8 cellular contexts compared by ENCODE assay signal in the genomic region with DNA sequence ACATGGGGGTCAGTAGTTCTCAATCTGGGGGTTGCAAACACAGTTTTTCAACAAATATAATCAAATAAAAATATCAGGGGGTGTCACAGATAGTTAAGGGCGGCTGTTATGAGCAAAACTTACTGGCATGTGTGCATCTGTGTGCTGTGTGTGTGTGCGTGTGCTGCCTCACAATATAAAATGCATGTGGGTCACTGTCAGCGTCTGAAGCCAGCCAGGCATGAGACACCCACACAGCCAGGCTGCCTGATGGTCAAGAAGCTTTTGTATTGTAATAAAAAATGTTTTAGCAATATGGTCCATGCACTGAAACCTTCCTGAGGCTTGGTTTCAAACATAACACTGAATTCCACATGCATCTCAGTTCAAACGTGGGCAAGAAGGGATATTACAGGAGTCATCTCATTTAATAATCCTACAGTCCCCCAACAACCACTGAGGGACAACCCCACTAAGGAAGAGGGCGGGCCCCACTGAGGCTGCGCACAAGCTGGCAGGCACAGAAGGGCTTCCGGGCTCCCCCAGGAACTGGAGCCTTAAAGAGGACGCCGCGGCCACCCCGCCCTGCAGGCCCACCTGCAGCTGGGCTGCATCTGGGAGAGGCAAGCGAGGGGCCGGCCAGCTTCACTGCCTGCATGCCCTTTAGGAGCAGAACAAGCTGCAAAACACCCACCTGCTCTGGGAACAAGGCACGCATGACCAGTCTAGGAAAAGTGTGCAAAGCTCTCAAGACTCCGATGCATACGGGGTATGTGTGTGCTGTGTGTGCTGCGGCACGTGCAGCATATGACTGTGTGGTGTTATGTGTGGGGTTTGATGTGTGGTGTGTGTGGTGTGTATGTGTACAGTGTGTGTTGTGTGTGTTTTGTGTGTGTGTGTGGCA. TPM values are rescaled to one million over a fixed set of nuclear protein-coding genes. Genes with fewer than 3 reads are reported as not detected.
DNase-seq lines count a peak whose midpoint lies in the region; ATAC-seq lines count a peak whose summit lies in the region.

No MANE protein-coding gene starts in this region.

- DNase-seq in activated CD4-positive, alpha-beta T cell treated with anti-CD3 and anti-CD28 coated beads for 48 hours: peak; percentile 75
- DNase-seq in germinal center (ENCODE audit: low spot score): peak; percentile 77
- DNase-seq in GM23248: no peak
- no peak for DNase-seq in kidney tubule cell (ENCODE audit: low spot score)
- DNase-seq in NCI-H748 treated with DMSO at 0.1 percent for 48 hours (lab: John Stamatoyannopoulos, UW): no peak

- peaks cover 0 to 3% (median 0%) of the 10 kb centered on the region in 5 donors for H3K27me3 ChIP-seq in subcutaneous abdominal adipose tissue (ENCODE audit: control insufficient read depth in 5 of 5, insufficient read depth in 4 of 5, low read length in 5 of 5)
- H3K27me3 ChIP-seq in GM23248 (replicated peaks; ENCODE audit: insufficient read depth): no peaks in the 10 kb centered on the region

- H3F3A ChIP-seq in GM23248 (ENCODE audit: insufficient read depth): no peaks in the 10 kb centered on the region

- H3K9ac ChIP-seq in subcutaneous abdominal adipose tissue (ENCODE audit: low read length in 5 of 5) (no peak overlapping the region), GM23248 (no peak overlapping the region)

- H3K4me2 ChIP-seq in GM23248 (ENCODE audit: unreplicated experiment): no peak overlapping the region

- in situ Hi-C loops in GM23248 (cut with MboI): no loop called here

- H3K9me3 ChIP-seq in subcutaneous abdominal adipose tissue (ENCODE audit: control insufficient read depth in 5 of 5, low read length in 5 of 5) (peaks cover 0 to 8% (median 4%) of the 10 kb centered on the region in 5 donors), GM23248 (ENCODE audit: low read depth) (no peaks in the 10 kb centered on the region)

- no peak overlapping the region for H3K27ac ChIP-seq in subcutaneous abdominal adipose tissue (ENCODE audit: low read depth, low read length)
- H3K27ac ChIP-seq in GM23248: no peak overlapping the region

- no peaks in the 10 kb centered on the region for H3K9me2 ChIP-seq in GM23248 (ENCODE audit: insufficient read depth)

- H3K4me1 ChIP-seq in subcutaneous abdominal adipose tissue (ENCODE audit: control insufficient read depth in 5 of 5, insufficient read depth in 5 of 5, low read length in 5 of 5): peaks cover 0 to 12% (median 0%) of the 10 kb centered on the region in 5 donors
- no peaks in the 10 kb centered on the region for H3K4me1 ChIP-seq in GM23248 (ENCODE audit: insufficient read depth)

- peak overlapping the region; percentile 30 to 61 (median 33) for H3K4me3 ChIP-seq in subcutaneous abdominal adipose tissue (ENCODE audit: low read depth in 1 of 5, low read length in 5 of 5)
- no peak overlapping the region for H3K4me3 ChIP-seq in GM23248

- no peaks in the 10 kb centered on the region for H3K79me2 ChIP-seq in GM23248 (ENCODE audit: insufficient read depth)

- H4K20me1 ChIP-seq in GM23248 (ENCODE audit: insufficient read depth): no peaks in the 10 kb centered on the region

- no peaks in the 10 kb centered on the region for H3K36me3 ChIP-seq in subcutaneous abdominal adipose tissue (ENCODE audit: control insufficient read depth in 5 of 5, insufficient read depth in 5 of 5, low read length in 5 of 5)
- H3K36me3 ChIP-seq in GM23248 (ENCODE audit: low read depth): no peaks in the 10 kb centered on the region

- ATAC-seq in GM18909 (IDR thresholded peaks at IDR 0.05; ENCODE audit: poor library complexity, unreplicated experiment): peak; percentile 77
- peak; percentile 85 for ATAC-seq in HG03045 (IDR thresholded peaks at IDR 0.05; ENCODE audit: unreplicated experiment)

- 66% methylated on average over 18 of the region's 18 CpGs for WGBS in GM23248 (ENCODE audit: low coverage in 1 of 2, low lambda C conversion rate in 2 of 2, missing lambda C conversion rate in 2 of 2), 2 experiments

- no peak overlapping the region for H2AFZ ChIP-seq in GM23248

RNA-seq across cellular contexts. Expression of a gene that starts 14.1 kb away (rescaled TPM):
- 0.11 and 1.3 TPM in 2 replicates for total RNA-seq in GM23248 (2014; rRNA removed; shearing (Covaris generic))
- polyA plus RNA-seq in GM23248 (2016; fragmentation: Nextera tagmentation; extraction: Ambion mirVana): 0.11 and 0.25 TPM in 2 replicates

Comparison
In these comparisons a context has a peak if more than half of its experiments do, and no peak if none do; other contexts are left out.
1. DNase-seq: peak in activated CD4-positive, alpha-beta T cell treated with anti-CD3 and anti-CD28 coated beads for 48 hours (single experiment) and germinal center (single experiment); none in GM23248 (single experiment), kidney tubule cell (single experiment) and NCI-H748 treated with DMSO at 0.1 percent for 48 hours (single experiment).